11 cellular contexts compared by ENCODE assay signal in genomic region chr18:12397793-12398192, GRCh38. TPM values are rescaled to one million over a fixed set of nuclear protein-coding genes. Genes with fewer than 3 reads are reported as not detected.
DNase-seq lines count a peak whose midpoint lies in the region; ATAC-seq lines count a peak whose summit lies in the region.
"Had no signal": no experiment of that assay in that cellular context is flagged by ENCODE, and none has a peak within 500 bp of the region (broad histone marks: within the 10 kb centered on the region; RNA-seq: fewer than 3 reads in every experiment).

No MANE protein-coding gene starts in this region.

- no peaks in the 10 kb centered on the region for H3K36me3 Mint-ChIP-seq in activated T-helper 17 cell treated with anti-CD3 and anti-CD28 coated beads, Interleukin-2, amount 50 U/mL, for 72 hours (ENCODE audit: low read depth)
- H3K36me3 Mint-ChIP-seq: IgD-negative memory B cell had no signal

- intact Hi-C loops in posterior vena cava (cut with DNase I): loop anchor here in 1 of 2 donors (5.0 kb wide), 1 partner anchor 260 kb away; the partner anchor contains the start of gene SPIRE1

- H3K27ac Mint-ChIP-seq in activated T-helper 17 cell treated with anti-CD3 and anti-CD28 coated beads, Interleukin-2, amount 50 U/mL, for 72 hours: no peak overlapping the region
- H3K27ac Mint-ChIP-seq: IgD-negative memory B cell had no signal

- H3K9me3 Mint-ChIP-seq in activated T-helper 17 cell treated with anti-CD3 and anti-CD28 coated beads, Interleukin-2, amount 50 U/mL, for 72 hours: no peaks in the 10 kb centered on the region
- H3K9me3 Mint-ChIP-seq: IgD-negative memory B cell had no signal

- DNase-seq in D341Med (ENCODE audit: low spot score): peak; percentile 29
- DNase-seq in HuH-7 (ENCODE audit: low spot score): peak; percentile 6
- peak; percentile 59 for DNase-seq in posterior vena cava (ENCODE audit: low spot score)
- no peak for DNase-seq in NCI-H2107 treated with DMSO at 0.1 percent for 48 hours (lab: John Stamatoyannopoulos, UW; ENCODE audit: unreplicated experiment)
- DNase-seq: BE2C, DMS 273 treated with DMSO at 0.1 percent for 48 hours, GM23248 had no signal

- peaks cover 44% of the 10 kb centered on the region for H3K27me3 Mint-ChIP-seq in activated T-helper 17 cell treated with anti-CD3 and anti-CD28 coated beads, Interleukin-2, amount 50 U/mL, for 72 hours

- ATAC-seq in GM18511 (IDR thresholded peaks at IDR 0.05; ENCODE audit: unreplicated experiment): no peak
- no peak for ATAC-seq in activated T-helper 17 cell treated with anti-CD3 and anti-CD28 coated beads, Interleukin-2, amount 50 U/mL, for 72 hours (replicated peaks)
- ATAC-seq: A549 had no signal

- no peaks in the 10 kb centered on the region for H3K4me1 Mint-ChIP-seq in activated T-helper 17 cell treated with anti-CD3 and anti-CD28 coated beads, Interleukin-2, amount 50 U/mL, for 72 hours

- no peak overlapping the region for H3K4me3 Mint-ChIP-seq in activated T-helper 17 cell treated with anti-CD3 and anti-CD28 coated beads, Interleukin-2, amount 50 U/mL, for 72 hours
- H3K4me3 Mint-ChIP-seq: IgD-negative memory B cell had no signal

RNA-seq across cellular contexts. Expression of gene PRELID3A, which starts 9.9 kb away (rescaled TPM):
- 1 to 10 TPM; 3.3 to 3.7 TPM for total RNA-seq in posterior vena cava
- 1 to 10 TPM; 1.4 to 4.4 TPM for total RNA-seq in activated T-helper 17 cell treated with anti-CD3 and anti-CD28 coated beads, Interleukin-2, amount 50 U/mL, for 72 hours

RNA-seq across cellular contexts. Expression of gene AFG3L2, which starts 20.8 kb away (rescaled TPM):
- total RNA-seq in posterior vena cava: 10 to 100 TPM; 26.4 to 29.4 TPM
- 10 to 100 TPM; 30.6 to 63.9 TPM for total RNA-seq in activated T-helper 17 cell treated with anti-CD3 and anti-CD28 coated beads, Interleukin-2, amount 50 U/mL, for 72 hours
